ENCODE assay signal across 11 cellular contexts in the genomic region with DNA sequence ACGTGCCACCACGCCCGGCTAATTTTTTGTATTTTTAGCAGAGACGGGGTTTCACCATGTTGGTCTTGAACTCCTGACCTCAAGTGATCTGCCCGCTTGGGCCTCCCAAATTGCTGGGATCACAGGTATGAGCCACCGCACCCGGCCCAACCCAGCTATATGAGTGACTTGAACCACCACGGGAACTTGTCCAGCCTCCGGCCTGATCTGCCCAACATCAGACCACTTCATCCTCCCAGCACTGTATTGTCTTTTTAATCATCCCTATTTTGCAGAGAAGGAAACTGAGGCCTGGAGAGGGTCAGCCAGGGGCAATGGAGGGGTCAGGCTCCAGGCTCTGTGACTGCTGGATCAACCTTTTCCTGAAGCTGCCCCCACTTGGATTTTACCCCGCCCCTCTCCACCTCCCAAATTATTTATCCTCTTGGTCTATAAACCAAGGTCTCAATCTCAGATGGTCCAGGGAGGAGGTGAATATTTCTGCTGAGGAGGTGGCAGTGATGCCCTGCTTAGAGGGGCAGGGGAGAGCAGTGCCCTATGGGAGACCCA. TPM values are rescaled to one million over a fixed set of nuclear protein-coding genes. Genes with fewer than 3 reads are reported as not detected.
DNase-seq lines count a peak whose midpoint lies in the region; ATAC-seq and TF ChIP-seq lines count a peak whose summit lies in the region.
"Had no signal": no experiment of that assay in that cellular context is flagged by ENCODE, and none has a peak within 500 bp of the region (broad histone marks: within the 10 kb centered on the region; RNA-seq: fewer than 3 reads in every experiment).

No MANE protein-coding gene starts in this region.

- peak overlapping the region in 1 of 2 donors; percentile 83 for H3K4me3 ChIP-seq in ascending aorta

- H3K27me3 ChIP-seq in ascending aorta: no peaks in the 10 kb centered on the region

- intact Hi-C loops in ascending aorta (cut with DNase I): loop anchor here (5.0 kb wide), 1 partner anchor 146 kb away; the partner anchor contains the start of gene DPP9

- peak overlapping the region; percentile 52 for H3K27ac Mint-ChIP-seq in stimulated activated naive CD8-positive, alpha-beta T cell treated with anti-CD3 and anti-CD28 coated beads, Interleukin-15, Interleukin-2, amounts not matched to agents 100 ng/mL and 50 ng/mL, for 24 hours
- H3K27ac Mint-ChIP-seq in naive B cell: peak overlapping the region in 5 of 6 donors; percentile 61 to 93 (median 84)

- no peak for TF ChIP-seq CTCF in ascending aorta (IDR thresholded peaks at IDR 0.05)

- ATAC-seq in stimulated activated naive CD8-positive, alpha-beta T cell treated with anti-CD3 and anti-CD28 coated beads, Interleukin-15, Interleukin-2, amounts not matched to agents 100 U/mL and 50 U/mL, for 24 hours: no peak
- ATAC-seq in naive B cell (ENCODE audit: low read depth in 2 of 2) (no peak), GM19324 (IDR thresholded peaks at IDR 0.05; ENCODE audit: low FRiP score, unreplicated experiment) (no peak)

- no peaks in the 10 kb centered on the region for H3K9me3 ChIP-seq in ascending aorta

- peak overlapping the region; percentile 66 to 68 for H3K27ac ChIP-seq in ascending aorta

- peak overlapping the region; percentile 78 for H3K4me3 Mint-ChIP-seq in stimulated activated naive CD8-positive, alpha-beta T cell treated with anti-CD3 and anti-CD28 coated beads, Interleukin-15, Interleukin-2, amounts not matched to agents 100 ng/mL and 50 ng/mL, for 24 hours
- peak overlapping the region; percentile 79 to 93 (median 89) for H3K4me3 Mint-ChIP-seq in naive B cell

- DNase-seq in stimulated activated naive CD8-positive, alpha-beta T cell treated with anti-CD3 and anti-CD28 coated beads, Interleukin-15, Interleukin-2, amounts not matched to agents 100 U/mL and 50 U/mL, for 24 hours: no peak
- DNase-seq in ascending aorta (ENCODE audit: low spot score in 2 of 2): no peak
- no peak for DNase-seq in naive B cell
- no peak for DNase-seq in occipital lobe (lab: John Stamatoyannopoulos, UW)
- no peak for DNase-seq in H4 (ENCODE audit: low spot score)
- no peak for DNase-seq in GM19238 (ENCODE audit: insufficient read length, low spot score)

- no peaks in the 10 kb centered on the region for H3K9me3 Mint-ChIP-seq in stimulated activated naive CD8-positive, alpha-beta T cell treated with anti-CD3 and anti-CD28 coated beads, Interleukin-15, Interleukin-2, amounts not matched to agents 100 ng/mL and 50 ng/mL, for 24 hours
- no peaks in the 10 kb centered on the region for H3K9me3 Mint-ChIP-seq in naive B cell

- H3K36me3 Mint-ChIP-seq in stimulated activated naive CD8-positive, alpha-beta T cell treated with anti-CD3 and anti-CD28 coated beads, Interleukin-15, Interleukin-2, amounts not matched to agents 100 ng/mL and 50 ng/mL, for 24 hours (ENCODE audit: low read depth): no peaks in the 10 kb centered on the region
- H3K36me3 Mint-ChIP-seq in naive B cell: no peaks in the 10 kb centered on the region

- H3K36me3 ChIP-seq in ascending aorta: no peaks in the 10 kb centered on the region

- no peaks in the 10 kb centered on the region for H3K27me3 Mint-ChIP-seq in stimulated activated naive CD8-positive, alpha-beta T cell treated with anti-CD3 and anti-CD28 coated beads, Interleukin-15, Interleukin-2, amounts not matched to agents 100 ng/mL and 50 ng/mL, for 24 hours
- no peaks in the 10 kb centered on the region for H3K27me3 Mint-ChIP-seq in naive B cell

- peaks cover 27% of the 10 kb centered on the region for H3K4me1 Mint-ChIP-seq in stimulated activated naive CD8-positive, alpha-beta T cell treated with anti-CD3 and anti-CD28 coated beads, Interleukin-15, Interleukin-2, amounts not matched to agents 100 ng/mL and 50 ng/mL, for 24 hours (ENCODE audit: low read depth)
- H3K4me1 Mint-ChIP-seq in naive B cell: peaks cover 10 to 42% (median 27%) of the 10 kb centered on the region in 3 donors

- peaks cover 5 to 17% of the 10 kb centered on the region in 2 donors for H3K4me1 ChIP-seq in ascending aorta

RNA-seq across cellular contexts. Expression of gene PLIN3, which starts 0.9 kb away (rescaled TPM):
- total RNA-seq in ascending aorta (84.3 TPM), occipital lobe (12.8 TPM)
- 10 to 100 TPM; 35.0 to 57.6 (median 40.4) TPM for polyA plus RNA-seq in naive B cell (ENCODE audit: low read depth in 6 of 6)
- 86.6 and 92.1 TPM in 2 replicates for total RNA-seq in H4 (2014; rRNA removed; shearing (Covaris generic))

RNA-seq across cellular contexts. Expression of gene ARRDC5, which starts 34.3 kb away (rescaled TPM):
- 8.6 TPM for total RNA-seq in ascending aorta
- 1 to 10 TPM; 1.9 to 3.7 (median 2.5) TPM for polyA plus RNA-seq in naive B cell (ENCODE audit: low read depth in 6 of 6)
- not detected for total RNA-seq in occipital lobe
- total RNA-seq in H4 (2014; rRNA removed; shearing (Covaris generic)): not detected in 2 replicates
- total RNA-seq: HT1080, NCI-H460, pulmonary artery endothelial cell had no signal

RNA-seq across cellular contexts. Expression of gene TICAM1, which starts 36.8 kb away (rescaled TPM):
- total RNA-seq in ascending aorta (20.3 TPM), occipital lobe (0.78 TPM)
- polyA plus RNA-seq in naive B cell (ENCODE audit: low read depth in 6 of 6): 10 to 100 TPM in 3 of 6 donors, 1 to 10 TPM in 3; 1.0 to 22.4 (median 9.6) TPM
- 0.49 and 0.64 TPM in 2 replicates for total RNA-seq in H4 (2014; rRNA removed; shearing (Covaris generic))

RNA-seq across cellular contexts. Expression of gene UHRF1, which starts 40.9 kb away (rescaled TPM):
- total RNA-seq in ascending aorta: 0.32 TPM
- under 1 TPM in 4 of 6 donors, not detected in 2; 0.07 to 0.17 (median 0.14) TPM for polyA plus RNA-seq in naive B cell (ENCODE audit: low read depth in 6 of 6)
- total RNA-seq in occipital lobe: 8.3 TPM
- 26.9 and 35.8 TPM in 2 replicates for total RNA-seq in H4 (2014; rRNA removed; shearing (Covaris generic))

Comparison
In these comparisons a context has a peak if more than half of its experiments do, and no peak if none do; other contexts are left out.
1. RNA of gene TICAM1, which starts 36.8 kb away (total RNA-seq): 20.3 TPM in ascending aorta (single experiment); 0.78 TPM in occipital lobe (single experiment) and 0.49 to 0.64 TPM in H4; every median in the first group is over 10 times any median in the second.